Comparison of ENCODE assay signal across 8 cellular contexts in the genomic region with DNA sequence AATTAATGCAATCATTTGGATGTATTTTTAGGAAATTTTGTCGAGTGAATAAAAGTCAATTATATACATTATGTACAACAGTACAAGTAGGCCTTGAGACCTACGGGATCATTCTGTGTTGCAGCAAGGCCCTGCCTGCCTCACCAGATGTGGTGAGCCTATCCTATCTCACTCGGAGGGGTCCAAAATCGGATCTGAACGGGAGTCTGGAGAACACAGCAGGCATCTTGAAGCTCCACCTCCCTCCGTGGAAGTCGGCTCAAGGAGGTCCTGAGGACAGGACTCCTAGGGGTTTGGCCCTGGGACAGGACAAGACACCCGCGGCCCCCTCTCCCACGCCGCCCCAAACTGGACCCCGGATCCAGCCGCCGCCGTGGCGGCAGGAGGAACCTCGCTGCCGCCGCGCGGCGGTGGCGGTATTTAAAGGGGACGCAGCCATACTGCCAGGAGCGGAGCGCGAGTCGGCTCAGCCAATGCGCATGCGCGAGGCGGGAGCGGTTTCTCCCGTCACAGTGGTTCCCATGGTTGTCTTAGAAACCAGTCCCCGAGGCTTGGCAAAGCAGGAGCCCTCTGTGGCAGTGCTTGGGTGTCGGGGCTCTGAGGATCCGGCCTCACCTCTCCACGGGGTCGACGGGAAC.
DNase-seq lines count a peak whose midpoint lies in the region; ATAC-seq and TF ChIP-seq lines count a peak whose summit lies in the region.
"Not testable (repeated sequence)": the region's sequence is repeated elsewhere in the genome, so short reads cannot be mapped to it uniquely, and the experiment has no call there.

No MANE protein-coding gene starts in this region.

- not testable (repeated sequence) for H3K27ac Mint-ChIP-seq in type B pancreatic cell

- H3K9me3 Mint-ChIP-seq in type B pancreatic cell: not testable (repeated sequence)

- H3K27me3 Mint-ChIP-seq in type B pancreatic cell: not testable (repeated sequence)

- WGBS in lung, 2 donors: 0% methylated on average over 13 to 17 of the region's 40 CpGs

- in situ Hi-C loops in brain microvascular endothelial cell (cut with HindIII; ENCODE audit: low pct_ligation_motif_present, low sequenced_read_pairs): not testable (repeated sequence)

- peak overlapping the region; percentile 25 for H3K27ac ChIP-seq in KOPT-K1 (ENCODE audit: low read depth, low read length, poor library complexity, severe bottlenecking)
- H3K27ac ChIP-seq in brain microvascular endothelial cell; lung (ENCODE audit: low read depth in 1 of 2, low read length in 1 of 2): not testable (repeated sequence)

- not testable (repeated sequence) for H3K4me3 ChIP-seq in brain microvascular endothelial cell (ENCODE audit: low read depth, low read length); lung

- not testable (repeated sequence) for H3K9me3 ChIP-seq in KOPT-K1 (ENCODE audit: insufficient read depth, low read length, poor library complexity, severe bottlenecking); lung (ENCODE audit: control insufficient read depth in 2 of 2, insufficient read depth in 1 of 2, low read length in 1 of 2)

- H3K4me3 Mint-ChIP-seq in type B pancreatic cell: not testable (repeated sequence)

- H3K4me1 Mint-ChIP-seq in type B pancreatic cell (ENCODE audit: unreplicated experiment): not testable (repeated sequence)

- H3K27me3 ChIP-seq in brain microvascular endothelial cell (replicated peaks); lung (ENCODE audit: control insufficient read depth, insufficient read depth): not testable (repeated sequence)

- not testable (repeated sequence) for H3K36me3 ChIP-seq in KOPT-K1 (ENCODE audit: insufficient read depth, low read length); brain microvascular endothelial cell (replicated peaks); lung (ENCODE audit: control insufficient read depth in 2 of 2, insufficient read depth in 2 of 2, low read length in 2 of 2)

- not testable (repeated sequence) for H3K4me1 ChIP-seq in lung (ENCODE audit: control insufficient read depth in 2 of 2, insufficient read depth in 2 of 2, low read length in 2 of 2)

- DNase-seq in activated CD8-positive, alpha-beta memory T cell treated with anti-CD3 and anti-CD28 coated beads for 4 hours (ENCODE audit: low read depth in 2 of 2): peak; percentile 77 to 83
- DNase-seq in brain microvascular endothelial cell (peak; percentile 97), lung (ENCODE audit: low spot score) (peak; percentile 91), type B pancreatic cell (ENCODE audit: extremely low spot score, unreplicated experiment) (peak; percentile 92)
- peak; percentile 83 for DNase-seq in stimulated activated CD4-positive, alpha-beta T cell treated with anti-CD3 and anti-CD28 coated beads, Interleukin-2, amount 100 ng/mL, for 4 hours (ENCODE audit: low read depth)

- ATAC-seq in GM19035 (IDR thresholded peaks at IDR 0.05; ENCODE audit: unreplicated experiment): peak; percentile 73
- peak; percentile 86 for ATAC-seq in HG02759 (IDR thresholded peaks at IDR 0.05; ENCODE audit: unreplicated experiment)
- not testable (repeated sequence) for ATAC-seq in lung (ENCODE audit: insufficient read depth, low FRiP score)

- H3K36me3 Mint-ChIP-seq in type B pancreatic cell: not testable (repeated sequence)

- TF ChIP-seq CTCF in brain microvascular endothelial cell (IDR thresholded peaks at IDR 0.05; ENCODE audit: low read depth, low read length, missing control alignments); lung (IDR thresholded peaks at IDR 0.05; ENCODE audit: control extremely low read depth, extremely low read depth); type B pancreatic cell (conservative IDR thresholded peaks at IDR 0.05): not testable (repeated sequence)
